Comparison of ENCODE assay signal across 40 cellular contexts in genomic region chr17:47242648-47243047, GRCh38. TPM values are rescaled to one million over a fixed set of nuclear protein-coding genes. Genes with fewer than 3 reads are reported as not detected.
DNase-seq lines count a peak whose midpoint lies in the region; ATAC-seq, FAIRE-seq and TF ChIP-seq lines count a peak whose summit lies in the region.
"Had no signal": no experiment of that assay in that cellular context is flagged by ENCODE, and none has a peak within 500 bp of the region (broad histone marks: within the 10 kb centered on the region; RNA-seq: fewer than 3 reads in every experiment).

No MANE protein-coding gene starts in this region.

- peak; percentile 49 for FAIRE-seq in HTR-8/SVneo (lab: Jason Lieb, UNC)
- FAIRE-seq: A204.1, A549, D721Med had no signal

- H3K4ac ChIP-seq in IMR-90 (ENCODE audit: low read depth, low read length) (no peak overlapping the region), mesenchymal stem cell (ENCODE audit: low read depth in 1 of 2, low read length in 2 of 2) (no peak overlapping the region)

- TF ChIP-seq CTCF in HEK293 (tag by site-specific recombination; IDR thresholded peaks at IDR 0.05) (no peak), IMR-90 (conservative IDR thresholded peaks at IDR 0.05; ENCODE audit: low read depth, low read length) (no peak)
- TF ChIP-seq CTCF in activated CD8-positive, alpha-beta T cell treated with anti-CD3 and anti-CD28 coated beads for 36 hours (IDR thresholded peaks at IDR 0.05): no peak

- no peaks in the 10 kb centered on the region for H3K36me3 ChIP-seq in HEK293 (ENCODE audit: control insufficient read depth in 2 of 2, insufficient read depth in 1 of 2, low read length in 2 of 2)
- H3K36me3 ChIP-seq in IMR-90 (ENCODE audit: control insufficient read depth, insufficient read depth, low read length): no peaks in the 10 kb centered on the region
- no peaks in the 10 kb centered on the region for H3K36me3 ChIP-seq in mesenchymal stem cell (ENCODE audit: control insufficient read depth in 1 of 2, insufficient read depth in 2 of 2, low read depth in 1 of 2, low read length in 2 of 2)
- H3K36me3 ChIP-seq in effector memory CD4-positive, alpha-beta T cell (ENCODE audit: control insufficient read depth, insufficient read depth, low read length): no peaks in the 10 kb centered on the region
- H3K36me3 ChIP-seq: BE2C had no signal

- peaks cover 15% of the 10 kb centered on the region for H3K27me3 Mint-ChIP-seq in activated CD8-positive, alpha-beta T cell treated with anti-CD3 and anti-CD28 coated beads for 36 hours
- H3K27me3 Mint-ChIP-seq: B cell had no signal

- H3K9me1 ChIP-seq in IMR-90 (ENCODE audit: insufficient read depth, low read length): peaks cover 13% of the 10 kb centered on the region

- no peak overlapping the region for H3K4me3 Mint-ChIP-seq in activated CD8-positive, alpha-beta T cell treated with anti-CD3 and anti-CD28 coated beads for 36 hours
- H3K4me3 Mint-ChIP-seq: B cell; CD14-positive monocyte; CD4-positive, alpha-beta memory T cell; CD4-positive, alpha-beta T cell; CD4-positive, CD25-positive, alpha-beta regulatory T cell; CD8-positive, alpha-beta memory T cell; CD8-positive, alpha-beta T cell had no signal

- H3K18ac ChIP-seq in IMR-90 (ENCODE audit: low read depth, low read length) (no peak overlapping the region), mesenchymal stem cell (ENCODE audit: low read depth in 1 of 2, low read length in 2 of 2) (no peak overlapping the region)

- no peaks in the 10 kb centered on the region for H3K36me3 Mint-ChIP-seq in activated CD8-positive, alpha-beta T cell treated with anti-CD3 and anti-CD28 coated beads for 36 hours (ENCODE audit: low read depth)
- H3K36me3 Mint-ChIP-seq: CD14-positive monocyte; CD4-positive, alpha-beta memory T cell; CD4-positive, CD25-positive, alpha-beta regulatory T cell; CD8-positive, alpha-beta memory T cell; CD8-positive, alpha-beta T cell had no signal

- H2AFZ ChIP-seq in IMR-90 (replicated peaks; ENCODE audit: low read length, poor library complexity) (no peak overlapping the region), mesenchymal stem cell (ENCODE audit: low read depth, low read length) (no peak overlapping the region)

- H3K4me2 ChIP-seq in IMR-90 (ENCODE audit: low read depth, low read length) (no peak overlapping the region), mesenchymal stem cell (ENCODE audit: low read length, poor library complexity, severe bottlenecking) (no peak overlapping the region)
- H3K4me2 ChIP-seq: A549, BLaER1 had no signal

- no TSS peak for BruUV-seq in IMR-90 (replicated peaks; lab: Mats Ljungman, UMichigan)

- no peak overlapping the region for H2BK5ac ChIP-seq in IMR-90 (ENCODE audit: low read depth, low read length, poor library complexity, severe bottlenecking)
- H2BK5ac ChIP-seq in mesenchymal stem cell (ENCODE audit: low read depth, low read length, poor library complexity, severe bottlenecking): no peak overlapping the region

- no peak for TF ChIP-seq RAD21 in IMR-90 (IDR thresholded peaks at IDR 0.05; ENCODE audit: low read length)

- WGBS in IMR-90 (ENCODE audit: extremely low coverage in 2 of 2, insufficient read length in 1 of 2), 2 experiments: no CpG with 5 or more reads among the region's 2 CpGs
- 90% methylated on average over 2 of the region's 2 CpGs for WGBS in mesenchymal stem cell

- H2AK9ac ChIP-seq in IMR-90 (replicated peaks; ENCODE audit: low read depth, low read length, poor library complexity): no peak overlapping the region

- H4K8ac ChIP-seq in IMR-90 (ENCODE audit: low read depth in 2 of 2, low read length in 2 of 2) (no peak overlapping the region), mesenchymal stem cell (ENCODE audit: low read length) (no peak overlapping the region)

- CTCF ChIA-PET in HEK293 (lab: Yijun Ruan, JAX) (interaction anchor here (0.7 to 4.4 kb wide), 4 partner anchors 12 to 300 kb away, joined by 4 to 31 read pairs (median 6); no protein-coding TSS in a partner anchor), IMR-90 (lab: Yijun Ruan, JAX) (no interaction called here)
- CTCF ChIA-PET in activated CD8-positive, alpha-beta T cell treated with anti-CD3 and anti-CD28 coated beads for 36 hours (lab: Charles Lee): interaction anchor here (1.0 to 2.0 kb wide), 5 partner anchors 12 to 241 kb away, joined by 3 to 7 read pairs (median 4); no protein-coding TSS in a partner anchor

- no peaks in the 10 kb centered on the region for H4K20me1 ChIP-seq in IMR-90 (ENCODE audit: insufficient read depth, low read length)
- H4K20me1 ChIP-seq: BLaER1; BLaER1 treated with 17β-estradiol and CSF1 and Interleukin-3, amounts not matched to agents 10 nM and 100 nM had no signal

- H2BK20ac ChIP-seq in IMR-90 (ENCODE audit: low read depth, low read length): no peak overlapping the region

- in situ Hi-C loops in IMR-90 (cut with MboI; ENCODE audit: low sequenced_read_pairs): no loop called here

- intact Hi-C loops in IMR-90 (cut with micrococcal nuclease): no loop called here
- intact Hi-C loops in activated CD8-positive, alpha-beta T cell treated with anti-CD3 and anti-CD28 coated beads for 36 hours (cut with micrococcal nuclease): no loop called here

- no peaks in the 10 kb centered on the region for H3K9me3 Mint-ChIP-seq in activated CD8-positive, alpha-beta T cell treated with anti-CD3 and anti-CD28 coated beads for 36 hours
- H3K9me3 Mint-ChIP-seq: CD4-positive, alpha-beta T cell; CD4-positive, CD25-positive, alpha-beta regulatory T cell; CD8-positive, alpha-beta memory T cell; CD8-positive, alpha-beta T cell had no signal

- H3K14ac ChIP-seq in IMR-90 (replicated peaks; ENCODE audit: low read depth, low read length) (no peak overlapping the region), mesenchymal stem cell (ENCODE audit: low read length in 2 of 2) (no peak overlapping the region)

- no peaks in the 10 kb centered on the region for H3K27me3 ChIP-seq in IMR-90 (ENCODE audit: control insufficient read depth, insufficient read depth, low read length)
- H3K27me3 ChIP-seq in mesenchymal stem cell (ENCODE audit: control insufficient read depth in 1 of 2, insufficient read depth in 1 of 2, low read length in 2 of 2): no peaks in the 10 kb centered on the region
- H3K27me3 ChIP-seq in effector memory CD4-positive, alpha-beta T cell (replicated peaks; ENCODE audit: control insufficient read depth, insufficient read depth, low read length, poor library complexity, severe bottlenecking): no peaks in the 10 kb centered on the region
- H3K27me3 ChIP-seq: BE2C, BLaER1 had no signal

- H3K4me1 ChIP-seq in HEK293 (ENCODE audit: control insufficient read depth, insufficient read depth, low read length) (peaks cover 11% of the 10 kb centered on the region), IMR-90 (ENCODE audit: control insufficient read depth, insufficient read depth, low read length) (peaks cover 9% of the 10 kb centered on the region), mesenchymal stem cell (ENCODE audit: control insufficient read depth, insufficient read depth, low read depth, low read length) (peaks cover 18% of the 10 kb centered on the region)
- H3K4me1 ChIP-seq in effector memory CD4-positive, alpha-beta T cell (ENCODE audit: control insufficient read depth, insufficient read depth, low read length, poor library complexity, severe bottlenecking): no peaks in the 10 kb centered on the region
- H3K4me1 ChIP-seq: Caco-2 had no signal

- POLR2A ChIA-PET in HEK293 (lab: Yijun Ruan, JAX) (interaction anchor here (1.4 kb wide), 1 partner anchor 33 kb away, joined by 4 read pairs; no protein-coding TSS in a partner anchor), IMR-90 (lab: Charles Lee; ENCODE audit: unreplicated experiment) (no interaction called here)
- POLR2A ChIA-PET in activated CD8-positive, alpha-beta T cell treated with anti-CD3 and anti-CD28 coated beads for 36 hours (lab: Charles Lee): no interaction called here

- peak overlapping the region in 1 of 2 experiments; percentile 22 for H2BK12ac ChIP-seq in mesenchymal stem cell (ENCODE audit: low read length in 2 of 2)

- H4K5ac ChIP-seq in IMR-90 (ENCODE audit: low read depth, low read length): no peak overlapping the region

- H3K27ac ChIP-seq in HEK293 (ENCODE audit: extremely low read depth, low read depth, low read length) (no peak overlapping the region), IMR-90 (ENCODE audit: insufficient read depth, low read length) (no peak overlapping the region), mesenchymal stem cell (ENCODE audit: low read length, poor library complexity, severe bottlenecking) (no peak overlapping the region)
- H3K27ac ChIP-seq in effector memory CD4-positive, alpha-beta T cell (ENCODE audit: insufficient read depth, low read length, poor library complexity, severe bottlenecking): no peak overlapping the region
- H3K27ac ChIP-seq: 22Rv1, A549, BLaER1, C4-2B had no signal

- no peak overlapping the region for H3K56ac ChIP-seq in IMR-90 (ENCODE audit: extremely low read depth, insufficient read depth, low read length)

- H3K23ac ChIP-seq in IMR-90 (ENCODE audit: low read depth, low read length) (no peak overlapping the region), mesenchymal stem cell (ENCODE audit: low read length in 2 of 2) (no peak overlapping the region)

- dilution Hi-C loops in IMR-90 (cut with HindIII; ENCODE audit: low sequenced_read_pairs, unreplicated experiment): no loop called here

- H3K9me3 ChIP-seq in HEK293 (ENCODE audit: control insufficient read depth, insufficient read depth, low read depth, low read length): no peaks in the 10 kb centered on the region
- H3K9me3 ChIP-seq in IMR-90 (ENCODE audit: control insufficient read depth, insufficient read depth, low read length): no peaks in the 10 kb centered on the region
- no peaks in the 10 kb centered on the region for H3K9me3 ChIP-seq in mesenchymal stem cell (ENCODE audit: control insufficient read depth, low read length)
- H3K9me3 ChIP-seq in effector memory CD4-positive, alpha-beta T cell (ENCODE audit: control insufficient read depth, low read length): no peaks in the 10 kb centered on the region
- H3K9me3 ChIP-seq: A549, BE2C, Caco-2 had no signal

- H2BK15ac ChIP-seq in IMR-90 (ENCODE audit: low read depth, low read length) (no peak overlapping the region), mesenchymal stem cell (ENCODE audit: low read depth, poor library complexity, severe bottlenecking) (no peak overlapping the region)

- peak overlapping the region; percentile 13; the same call in 1 of the 2 replicates for H2AK5ac ChIP-seq in IMR-90 (ENCODE audit: low read depth, low read length)
- H2AK5ac ChIP-seq in mesenchymal stem cell (ENCODE audit: low read length, severe bottlenecking): peak overlapping the region; percentile 44

- H4K91ac ChIP-seq in IMR-90 (ENCODE audit: insufficient read depth, low read depth, low read length): no peak overlapping the region
- H4K91ac ChIP-seq in mesenchymal stem cell (ENCODE audit: low read length): no peak overlapping the region

- no peak overlapping the region for H2BK120ac ChIP-seq in IMR-90 (ENCODE audit: low read depth, low read length)
- H2BK120ac ChIP-seq in mesenchymal stem cell (ENCODE audit: low read depth, low read length): no peak overlapping the region

- no peaks in the 10 kb centered on the region for H3K4me1 Mint-ChIP-seq in activated CD8-positive, alpha-beta T cell treated with anti-CD3 and anti-CD28 coated beads for 36 hours (ENCODE audit: low read depth)

- DNase-seq in HTR-8/SVneo (ENCODE audit: insufficient read length, low spot score) (no peak), IMR-90 (no peak), mesenchymal stem cell (no peak), NCI-H187 (lab: John Stamatoyannopoulos, UW) (no peak)
- no peak for DNase-seq in activated CD8-positive, alpha-beta T cell treated with anti-CD3 and anti-CD28 coated beads for 36 hours
- no peak for DNase-seq in effector memory CD4-positive, alpha-beta T cell
- DNase-seq: 8988T; ACHN; AML-193; BE2C; C1 segment of cervical spinal cord; Caco-2; Calu3; CD4-positive, alpha-beta memory T cell; CD4-positive, alpha-beta T cell; CD4-positive, CD25-positive, alpha-beta regulatory T cell; CD8-positive, alpha-beta memory T cell; CD8-positive, alpha-beta T cell; COR-L47; DMS 273 treated with DMSO at 0.1 percent for 48 hours; DMS153; DMS53; DMS79; DMS79 treated with DMSO at 0.1 percent for 48 hours; DND-41; EL had no signal

- no peak for TF ChIP-seq POLR2A in IMR-90 (IDR thresholded peaks at IDR 0.05; ENCODE audit: low read depth, low read length)

- ATAC-seq in IMR-90 (ENCODE audit: low read depth) (no peak), HG02759 (IDR thresholded peaks at IDR 0.05; ENCODE audit: unreplicated experiment) (no peak)
- ATAC-seq in activated CD8-positive, alpha-beta T cell treated with anti-CD3 and anti-CD28 coated beads for 36 hours: no peak
- ATAC-seq: A549; CD8-positive, alpha-beta T cell had no signal

- H3K9ac ChIP-seq in IMR-90 (ENCODE audit: low read depth, low read length) (no peak overlapping the region), mesenchymal stem cell (ENCODE audit: low read length) (no peak overlapping the region)
- H3K9ac ChIP-seq: BLaER1; BLaER1 treated with 17β-estradiol and CSF1 and Interleukin-3, amounts not matched to agents 10 nM and 100 nM had no signal

- no peak overlapping the region for H3K27ac Mint-ChIP-seq in activated CD8-positive, alpha-beta T cell treated with anti-CD3 and anti-CD28 coated beads for 36 hours
- H3K27ac Mint-ChIP-seq: CD14-positive monocyte; CD4-positive, alpha-beta memory T cell; CD4-positive, alpha-beta T cell; CD4-positive, CD25-positive, alpha-beta regulatory T cell; CD8-positive, alpha-beta memory T cell; CD8-positive, alpha-beta T cell had no signal

- no peak overlapping the region for H3K4me3 ChIP-seq in HEK293 (ENCODE audit: low read depth, low read length)
- H3K4me3 ChIP-seq in IMR-90 (ENCODE audit: insufficient read depth, low read depth, low read length): no peak overlapping the region
- H3K4me3 ChIP-seq in mesenchymal stem cell (ENCODE audit: insufficient read depth in 1 of 2, low read depth in 1 of 2, low read length in 2 of 2): no peak overlapping the region
- H3K4me3 ChIP-seq in effector memory CD4-positive, alpha-beta T cell (ENCODE audit: insufficient read depth, low read depth, low read length, poor library complexity, severe bottlenecking): no peak overlapping the region
- H3K4me3 ChIP-seq: A549; BLaER1; BLaER1 treated with 17β-estradiol and CSF1 and Interleukin-3, amounts not matched to agents 10 nM and 100 nM had no signal

- H3K79me1 ChIP-seq in IMR-90 (ENCODE audit: low read depth in 1 of 2, low read length in 2 of 2) (no peaks in the 10 kb centered on the region), mesenchymal stem cell (replicated peaks; ENCODE audit: low read length, poor library complexity, severe bottlenecking) (no peaks in the 10 kb centered on the region)

RNA-seq across cellular contexts. Expression of gene ITGB3, which starts 11.0 kb away (rescaled TPM):
- total RNA-seq in IMR-90 (2012; rRNA removed): 14.4 and 17.6 TPM in 2 replicates
- polyA plus RNA-seq in IMR-90 (2012; rRNA removed): 9.0 and 9.8 TPM in 2 replicates
- 5.7 and 6.6 TPM in 2 replicates for polyA plus RNA-seq in IMR-90 (2012; cell fraction: cytosol; rRNA removed)
- polyA plus RNA-seq in IMR-90 (2012; cell fraction: nucleus; rRNA removed; ENCODE audit: low replicate concordance): 2.9 and 7.5 TPM in 2 replicates
- polyA plus RNA-seq in mesenchymal stem cell (2013, experiment 1 of 2): 11.3 TPM
- 11.3 TPM for polyA plus RNA-seq in mesenchymal stem cell (2013, experiment 2 of 2)
- not detected for total RNA-seq in activated CD8-positive, alpha-beta T cell treated with anti-CD3 and anti-CD28 coated beads for 36 hours
- total RNA-seq: A172; A673; CD4-positive, alpha-beta memory T cell; CD8-positive, alpha-beta T cell had no signal
- polyA plus RNA-seq: CD4-positive, alpha-beta memory T cell; CD8-positive, alpha-beta memory T cell had no signal

RNA-seq across cellular contexts. Expression of gene MYL4, which starts 33.5 kb away (rescaled TPM):
- 0.28 TPM in 1 of 2 replicates, not detected in the other for total RNA-seq in IMR-90 (2012; rRNA removed)
- 0.20 TPM in 1 of 2 replicates, not detected in the other for polyA plus RNA-seq in IMR-90 (2012; rRNA removed)
- polyA plus RNA-seq in IMR-90 (2012; cell fraction: cytosol; rRNA removed): 0.14 TPM in 1 of 2 replicates, not detected in the other
- 0.41 and 0.42 TPM in 2 replicates for polyA plus RNA-seq in IMR-90 (2012; cell fraction: nucleus; rRNA removed; ENCODE audit: low replicate concordance)
- polyA plus RNA-seq in mesenchymal stem cell (2013, experiment 1 of 2): 0.22 TPM
- 0.14 TPM for polyA plus RNA-seq in mesenchymal stem cell (2013, experiment 2 of 2)
- not detected for total RNA-seq in activated CD8-positive, alpha-beta T cell treated with anti-CD3 and anti-CD28 coated beads for 36 hours
- total RNA-seq: A172; A673; Caco-2; Calu3; CD4-positive, alpha-beta memory T cell; CD4-positive, alpha-beta T cell; CD4-positive, CD25-positive, alpha-beta regulatory T cell; CD8-positive, alpha-beta memory T cell; CD8-positive, alpha-beta T cell; Daoy had no signal
- polyA plus RNA-seq: A549; CD14-positive monocyte; CD4-positive, alpha-beta memory T cell; CD4-positive, CD25-positive, alpha-beta regulatory T cell; CD8-positive, alpha-beta memory T cell had no signal

RNA-seq across cellular contexts. Expression of gene CDC27, which starts 53.6 kb away (rescaled TPM):
- 170 and 190 TPM in 2 replicates for total RNA-seq in IMR-90 (2012; rRNA removed)
- polyA plus RNA-seq in IMR-90 (2012; rRNA removed): 47.7 and 57.9 TPM in 2 replicates
- polyA plus RNA-seq in IMR-90 (2012; cell fraction: cytosol; rRNA removed): 12.3 and 13.8 TPM in 2 replicates
- 15.1 and 99.8 TPM in 2 replicates for polyA plus RNA-seq in IMR-90 (2012; cell fraction: nucleus; rRNA removed; ENCODE audit: low replicate concordance)
- 59.1 TPM for polyA plus RNA-seq in mesenchymal stem cell (2013, experiment 1 of 2)
- 61.1 TPM for polyA plus RNA-seq in mesenchymal stem cell (2013, experiment 2 of 2)
- 100 to 1,000 TPM; 103 TPM for total RNA-seq in activated CD8-positive, alpha-beta T cell treated with anti-CD3 and anti-CD28 coated beads for 36 hours

Comparison
In these comparisons a context has a peak if more than half of its experiments do, and no peak if none do; other contexts are left out.
1. RNA of gene ITGB3, which starts 11.0 kb away (total RNA-seq): 14.4 to 17.6 TPM in IMR-90; not detected in activated CD8-positive, alpha-beta T cell treated with anti-CD3 and anti-CD28 coated beads for 36 hours; every median in the first group is over 10 times any median in the second.